Comparison of ENCODE assay signal across 1 cellular context in the genomic region with DNA sequence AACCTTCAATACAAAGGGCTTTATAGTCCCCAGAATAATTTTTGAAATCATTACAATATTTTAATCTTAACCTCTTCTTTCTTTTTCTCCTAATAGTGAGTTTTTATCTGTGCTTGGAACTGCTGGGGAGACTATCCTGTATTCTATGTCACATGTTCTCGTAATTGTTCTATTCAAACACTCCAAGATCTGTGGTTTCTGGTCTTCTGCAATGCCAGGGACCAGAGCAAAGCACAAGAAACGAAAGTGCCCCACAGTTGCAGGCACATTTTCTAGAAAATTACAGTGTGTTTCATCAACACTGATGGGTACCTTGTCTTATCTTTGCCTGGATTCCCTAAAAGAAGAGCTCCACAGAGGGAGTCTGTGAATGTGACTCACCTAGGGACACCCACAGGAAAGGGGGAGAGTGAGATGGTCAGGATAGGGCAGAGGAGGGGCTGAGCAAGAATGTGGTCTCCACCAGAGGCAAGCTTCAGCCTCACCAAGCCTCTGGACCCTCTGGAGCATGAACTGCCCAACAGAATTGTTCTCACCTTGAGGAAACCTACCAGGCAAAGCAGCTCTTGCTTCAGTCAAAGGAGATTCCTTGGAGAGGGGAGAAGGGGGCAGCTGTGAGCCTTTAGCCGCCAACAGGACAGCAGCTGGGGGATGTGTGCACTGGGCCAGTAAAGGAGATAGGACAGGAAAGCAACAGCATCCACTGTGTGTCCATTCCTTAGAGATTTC.
TF ChIP-seq lines count a peak whose summit lies in the region.

No MANE protein-coding gene starts in this region.

TF ChIP-seq in WTC11, 78 proteins besides CTCF, POLR2A, EP300 and RAD21 (continued from another document):
- TF ChIP-seq ARID4B (CRISPR knock-in tag; IDR thresholded peaks at IDR 0.05; ENCODE audit: borderline replicate concordance) (no peak), ZNF219 (CRISPR knock-in tag; IDR thresholded peaks at IDR 0.05; ENCODE audit: borderline replicate concordance) (no peak), ZNF396 (CRISPR knock-in tag; IDR thresholded peaks at IDR 0.05; ENCODE audit: borderline replicate concordance) (no peak), NR1H2 (CRISPR knock-in tag; IDR thresholded peaks at IDR 0.05) (no peak), HMGXB4 (CRISPR knock-in tag; IDR thresholded peaks at IDR 0.05) (no peak), NFE2L1 (CRISPR knock-in tag; IDR thresholded peaks at IDR 0.05) (no peak), ZNF263 (CRISPR knock-in tag; IDR thresholded peaks at IDR 0.05; ENCODE audit: low read depth) (no peak)
- TF ChIP-seq, protein P1, sequence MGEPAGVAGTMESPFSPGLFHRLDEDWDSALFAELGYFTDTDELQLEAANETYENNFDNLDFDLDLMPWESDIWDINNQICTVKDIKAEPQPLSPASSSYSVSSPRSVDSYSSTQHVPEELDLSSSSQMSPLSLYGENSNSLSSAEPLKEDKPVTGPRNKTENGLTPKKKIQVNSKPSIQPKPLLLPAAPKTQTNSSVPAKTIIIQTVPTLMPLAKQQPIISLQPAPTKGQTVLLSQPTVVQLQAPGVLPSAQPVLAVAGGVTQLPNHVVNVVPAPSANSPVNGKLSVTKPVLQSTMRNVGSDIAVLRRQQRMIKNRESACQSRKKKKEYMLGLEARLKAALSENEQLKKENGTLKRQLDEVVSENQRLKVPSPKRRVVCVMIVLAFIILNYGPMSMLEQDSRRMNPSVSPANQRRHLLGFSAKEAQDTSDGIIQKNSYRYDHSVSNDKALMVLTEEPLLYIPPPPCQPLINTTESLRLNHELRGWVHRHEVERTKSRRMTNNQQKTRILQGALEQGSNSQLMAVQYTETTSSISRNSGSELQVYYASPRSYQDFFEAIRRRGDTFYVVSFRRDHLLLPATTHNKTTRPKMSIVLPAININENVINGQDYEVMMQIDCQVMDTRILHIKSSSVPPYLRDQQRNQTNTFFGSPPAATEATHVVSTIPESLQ (CRISPR knock-in tag; IDR thresholded peaks at IDR 0.05): no peak
TF ChIP-seq in WTC11: peak in this region for 0.
